12 cellular contexts compared by ENCODE assay signal in genomic region chr1:12132078-12132477, GRCh38. TPM values are rescaled to one million over a fixed set of nuclear protein-coding genes. Genes with fewer than 3 reads are reported as not detected.
DNase-seq lines count a peak whose midpoint lies in the region; ATAC-seq and TF ChIP-seq lines count a peak whose summit lies in the region.
"Had no signal": no experiment of that assay in that cellular context is flagged by ENCODE, and none has a peak within 500 bp of the region (broad histone marks: within the 10 kb centered on the region; RNA-seq: fewer than 3 reads in every experiment).

No MANE protein-coding gene starts in this region.

- no peak overlapping the region for H3K4me3 ChIP-seq in fibroblast of the aortic adventitia (ENCODE audit: low read depth, low read length)
- H3K4me3 ChIP-seq in brain microvascular endothelial cell (ENCODE audit: low read depth, low read length), result no peak overlapping the region
- H3K4me3 ChIP-seq: cardiac muscle cell had no signal

- no peak overlapping the region for H3K4me3 Mint-ChIP-seq in stimulated activated memory B cell treated with anti-CD40 and anti-IgM and Interleukin-4, amounts not matched to agents 10 μg/mL and 1 μg/mL and 100 μg/mL, for 72 hours
- H3K4me3 Mint-ChIP-seq: neural crest cell had no signal

- peak overlapping the region; percentile 83 for H3K27ac Mint-ChIP-seq in stimulated activated memory B cell treated with anti-CD40 and anti-IgM and Interleukin-4, amounts not matched to agents 10 μg/mL and 1 μg/mL and 100 μg/mL, for 72 hours

- H3K9me3 Mint-ChIP-seq in stimulated activated memory B cell treated with anti-CD40 and anti-IgM and Interleukin-4, amounts not matched to agents 10 μg/mL and 1 μg/mL and 100 μg/mL, for 72 hours, result no peaks in the 10 kb centered on the region
- H3K9me3 Mint-ChIP-seq: neural crest cell had no signal

- ATAC-seq in stimulated activated memory B cell treated with anti-CD40 and anti-IgM and Interleukin-4, amounts not matched to agents 10 μg/mL and 1 μg/mL and 100 μg/mL, for 72 hours, result no peak

- H3K36me3 Mint-ChIP-seq in stimulated activated memory B cell treated with anti-CD40 and anti-IgM and Interleukin-4, amounts not matched to agents 10 μg/mL and 1 μg/mL and 100 μg/mL, for 72 hours, result peaks cover 9% of the 10 kb centered on the region

- DNase-seq in GM04504 (ENCODE audit: low read depth) (peak; percentile 87), T1000 (lab: John Stamatoyannopoulos, UW) (peak; percentile 87), fibroblast of the aortic adventitia (ENCODE audit: low read depth) (peak; percentile 72), SK-N-DZ (ENCODE audit: low spot score) (no peak), NCI-H1105 (lab: John Stamatoyannopoulos, UW) (no peak), brain microvascular endothelial cell (no peak)
- DNase-seq: hypothalamus, NCI-H1436 treated with DMSO at 0.1 percent for 48 hours, RPMI8226 had no signal

- H3K27me3 ChIP-seq in brain microvascular endothelial cell (replicated peaks), result no peaks in the 10 kb centered on the region
- H3K27me3 ChIP-seq: cardiac muscle cell had no signal

- TF ChIP-seq CTCF in fibroblast of the aortic adventitia (IDR thresholded peaks at IDR 0.05; ENCODE audit: insufficient read depth, low read length), result no peak
- no peak for TF ChIP-seq CTCF in brain microvascular endothelial cell (IDR thresholded peaks at IDR 0.05; ENCODE audit: low read depth, low read length, missing control alignments)

- peaks cover 28% of the 10 kb centered on the region for H3K4me1 Mint-ChIP-seq in stimulated activated memory B cell treated with anti-CD40 and anti-IgM and Interleukin-4, amounts not matched to agents 10 μg/mL and 1 μg/mL and 100 μg/mL, for 72 hours

- no peaks in the 10 kb centered on the region for H3K36me3 ChIP-seq in brain microvascular endothelial cell (replicated peaks)
- H3K36me3 ChIP-seq: cardiac muscle cell had no signal

- no peak overlapping the region for H3K27ac ChIP-seq in brain microvascular endothelial cell
- H3K27ac ChIP-seq: cardiac muscle cell had no signal

- in situ Hi-C loops in brain microvascular endothelial cell (cut with HindIII; ENCODE audit: low pct_ligation_motif_present, low sequenced_read_pairs), result no loop called here

- H3K27me3 Mint-ChIP-seq in stimulated activated memory B cell treated with anti-CD40 and anti-IgM and Interleukin-4, amounts not matched to agents 10 μg/mL and 1 μg/mL and 100 μg/mL, for 72 hours, result no peaks in the 10 kb centered on the region

RNA-seq across cellular contexts. Expression of gene TNFRSF1B, which starts 34.7 kb away (rescaled TPM):
- 7.3 and 10.7 TPM in 2 replicates for total RNA-seq in fibroblast of the aortic adventitia (ENCODE audit: low replicate concordance)
- not detected in 2 replicates for polyA plus RNA-seq in SK-N-DZ (2014; cell fraction: cytosol; rRNA removed)
- not detected in 2 replicates for polyA plus RNA-seq in SK-N-DZ (2014; cell fraction: nucleus; rRNA removed)
- polyA plus RNA-seq: cardiac muscle cell had no signal

Comparison
In these comparisons a context has a peak if more than half of its experiments do, and no peak if none do; other contexts are left out.
1. DNase-seq: peak in GM04504 (single experiment), T1000 (single experiment) and fibroblast of the aortic adventitia (single experiment); none in SK-N-DZ (single experiment), NCI-H1105 (single experiment) and brain microvascular endothelial cell (single experiment).